In the genomic region with DNA sequence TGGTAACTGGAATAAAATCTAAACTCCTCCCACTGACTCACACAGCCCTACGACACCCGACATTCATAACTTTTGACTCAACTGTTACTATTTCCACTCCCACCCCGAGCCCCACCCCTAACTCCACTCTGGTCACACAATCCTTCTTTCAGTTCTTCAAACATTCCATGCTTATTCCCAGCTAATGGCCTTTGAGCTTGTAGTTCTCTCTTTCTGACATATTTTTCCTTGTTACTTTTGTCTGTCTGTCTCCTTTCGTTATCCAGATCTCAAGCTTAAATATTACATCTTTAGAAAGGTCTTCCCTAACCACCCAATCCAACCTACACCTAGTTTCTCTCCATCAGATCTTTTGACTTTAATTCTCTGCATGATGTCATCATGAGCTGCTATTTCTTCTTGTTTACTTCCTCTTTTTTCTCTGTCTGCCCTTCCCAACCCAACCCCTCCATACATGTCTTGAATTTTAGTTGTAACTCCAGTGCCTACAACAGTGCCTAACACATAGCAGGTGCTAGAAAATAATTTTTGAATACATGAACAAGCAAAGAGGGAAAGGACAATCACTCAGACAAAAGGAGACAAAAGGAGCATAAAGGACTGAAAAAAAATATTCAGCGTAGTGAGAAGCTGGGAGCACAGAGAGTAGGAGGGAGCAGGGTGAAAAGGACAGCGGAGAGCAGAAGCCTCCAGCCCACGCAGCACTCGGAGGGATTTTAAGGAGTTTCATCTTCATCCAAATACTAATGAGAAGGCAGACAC, we compare ENCODE assay signal across 8 cellular contexts.
DNase-seq lines count a peak whose midpoint lies in the region; ATAC-seq and TF ChIP-seq lines count a peak whose summit lies in the region.

No MANE protein-coding gene starts in this region.

- no peaks in the 10 kb centered on the region for H3K9me3 ChIP-seq in CD4-positive, alpha-beta memory T cell (ENCODE audit: control insufficient read depth in 1 of 2, low read length in 2 of 2)
- no peaks in the 10 kb centered on the region for H3K9me3 ChIP-seq in SJSA1 (replicated peaks)

- no peak for TF ChIP-seq CTCF in foreskin keratinocyte (conservative IDR thresholded peaks at IDR 0.05)

- no peak overlapping the region for H3K4me3 Mint-ChIP-seq in CD4-positive, alpha-beta memory T cell
- H3K4me3 Mint-ChIP-seq in stimulated activated memory B cell treated with anti-CD40 and anti-IgM and Interleukin-4, amounts not matched to agents 10 μg/mL and 1 μg/mL and 100 μg/mL, for 72 hours, result no peak overlapping the region

- peak in 2 of 5 donors; percentile 6 to 7 for DNase-seq in CD4-positive, alpha-beta memory T cell
- DNase-seq in SJSA1 (ENCODE audit: low read depth in 1 of 2, low spot score in 2 of 2) (peak; percentile 80 to 86), foreskin keratinocyte (peak; percentile 35 to 62)

- intact Hi-C loops in CD4-positive, alpha-beta memory T cell (cut with micrococcal nuclease), result loop anchor here (10.0 kb wide), 1 partner anchor 152 kb away; a partner anchor contains a TSS

- H3K27me3 ChIP-seq in CD4-positive, alpha-beta memory T cell (ENCODE audit: insufficient read depth, low read length), result no peaks in the 10 kb centered on the region
- H3K27me3 ChIP-seq in SJSA1 (replicated peaks) (no peaks in the 10 kb centered on the region), foreskin keratinocyte (no peaks in the 10 kb centered on the region)

- H3K36me3 Mint-ChIP-seq in CD4-positive, alpha-beta memory T cell, result no peaks in the 10 kb centered on the region
- no peaks in the 10 kb centered on the region for H3K36me3 Mint-ChIP-seq in stimulated activated memory B cell treated with anti-CD40 and anti-IgM and Interleukin-4, amounts not matched to agents 10 μg/mL and 1 μg/mL and 100 μg/mL, for 72 hours

- H3K4me3 ChIP-seq in CD4-positive, alpha-beta memory T cell (ENCODE audit: low read length in 2 of 2), result peak overlapping the region in 1 of 2 donors; percentile 57
- peak overlapping the region; percentile 29 for H3K4me3 ChIP-seq in SJSA1

- peaks cover 30% of the 10 kb centered on the region for H3K4me1 ChIP-seq in CD4-positive, alpha-beta memory T cell (ENCODE audit: insufficient read depth, low read length)
- H3K4me1 ChIP-seq in SJSA1 (replicated peaks) (peaks cover 24% of the 10 kb centered on the region), foreskin keratinocyte (no peaks in the 10 kb centered on the region)

- no peaks in the 10 kb centered on the region for H3K36me3 ChIP-seq in CD4-positive, alpha-beta memory T cell (ENCODE audit: insufficient read depth, low read length)
- no peaks in the 10 kb centered on the region for H3K36me3 ChIP-seq in SJSA1

- H3K4me1 Mint-ChIP-seq in CD4-positive, alpha-beta memory T cell, result peaks cover 8 to 10% (median 9%) of the 10 kb centered on the region in 4 donors
- H3K4me1 Mint-ChIP-seq in stimulated activated memory B cell treated with anti-CD40 and anti-IgM and Interleukin-4, amounts not matched to agents 10 μg/mL and 1 μg/mL and 100 μg/mL, for 72 hours, result peaks cover 5% of the 10 kb centered on the region

- peak; percentile 18 for ATAC-seq in HG02642 (IDR thresholded peaks at IDR 0.05; ENCODE audit: poor library complexity, unreplicated experiment)
- ATAC-seq in foreskin keratinocyte, result peak; percentile 92
- ATAC-seq in stimulated activated memory B cell treated with anti-CD40 and anti-IgM and Interleukin-4, amounts not matched to agents 10 μg/mL and 1 μg/mL and 100 μg/mL, for 72 hours, result peak; percentile 74
- no peak for ATAC-seq in GM21717 (IDR thresholded peaks at IDR 0.05; ENCODE audit: unreplicated experiment)
- no peak for ATAC-seq in HG03571 (IDR thresholded peaks at IDR 0.05; ENCODE audit: unreplicated experiment)
- ATAC-seq in GM21447 (IDR thresholded peaks at IDR 0.05; ENCODE audit: unreplicated experiment), result no peak

- peak overlapping the region; percentile 47 for H3K27ac ChIP-seq in CD4-positive, alpha-beta memory T cell (ENCODE audit: low read depth, low read length)
- peak overlapping the region; percentile 95 for H3K27ac ChIP-seq in SJSA1
- H3K27ac ChIP-seq in foreskin keratinocyte, result peak overlapping the region; percentile 55

- no peaks in the 10 kb centered on the region for H3K9me3 Mint-ChIP-seq in CD4-positive, alpha-beta memory T cell
- H3K9me3 Mint-ChIP-seq in stimulated activated memory B cell treated with anti-CD40 and anti-IgM and Interleukin-4, amounts not matched to agents 10 μg/mL and 1 μg/mL and 100 μg/mL, for 72 hours, result no peaks in the 10 kb centered on the region

- CTCF ChIA-PET in CD4-positive, alpha-beta memory T cell (lab: Charles Lee; ENCODE audit: partially characterized antibody), result interaction anchor here (0.9 to 2.4 kb wide), 6 partner anchors 14 to 175 kb away, joined by 3 to 10 read pairs (median 4); a partner anchor contains a TSS

- no peak overlapping the region for H3K27ac Mint-ChIP-seq in CD4-positive, alpha-beta memory T cell
- no peak overlapping the region for H3K27ac Mint-ChIP-seq in stimulated activated memory B cell treated with anti-CD40 and anti-IgM and Interleukin-4, amounts not matched to agents 10 μg/mL and 1 μg/mL and 100 μg/mL, for 72 hours

- POLR2A ChIA-PET in CD4-positive, alpha-beta memory T cell (lab: Charles Lee; ENCODE audit: partially characterized antibody), result interaction anchor here (1.0 to 1.2 kb wide), 2 partner anchors 49 to 175 kb away, joined by 3 to 4 read pairs; a partner anchor contains a TSS

- no peaks in the 10 kb centered on the region for H3K27me3 Mint-ChIP-seq in CD4-positive, alpha-beta memory T cell
- H3K27me3 Mint-ChIP-seq in stimulated activated memory B cell treated with anti-CD40 and anti-IgM and Interleukin-4, amounts not matched to agents 10 μg/mL and 1 μg/mL and 100 μg/mL, for 72 hours, result peaks cover 6% of the 10 kb centered on the region

Comparison
In these comparisons a context has a peak if more than half of its experiments do, and no peak if none do; other contexts are left out.
1. ATAC-seq: peak in HG02642 (single experiment), foreskin keratinocyte (single experiment) and stimulated activated memory B cell treated with anti-CD40 and anti-IgM and Interleukin-4, amounts not matched to agents 10 μg/mL and 1 μg/mL and 100 μg/mL, for 72 hours (single experiment); none in GM21717 (single experiment), HG03571 (single experiment) and GM21447 (single experiment).
2. Peak in every context shown above with its lines, with median percentiles within 50 percentile points of each other: H3K27ac ChIP-seq.